In the genomic region with DNA sequence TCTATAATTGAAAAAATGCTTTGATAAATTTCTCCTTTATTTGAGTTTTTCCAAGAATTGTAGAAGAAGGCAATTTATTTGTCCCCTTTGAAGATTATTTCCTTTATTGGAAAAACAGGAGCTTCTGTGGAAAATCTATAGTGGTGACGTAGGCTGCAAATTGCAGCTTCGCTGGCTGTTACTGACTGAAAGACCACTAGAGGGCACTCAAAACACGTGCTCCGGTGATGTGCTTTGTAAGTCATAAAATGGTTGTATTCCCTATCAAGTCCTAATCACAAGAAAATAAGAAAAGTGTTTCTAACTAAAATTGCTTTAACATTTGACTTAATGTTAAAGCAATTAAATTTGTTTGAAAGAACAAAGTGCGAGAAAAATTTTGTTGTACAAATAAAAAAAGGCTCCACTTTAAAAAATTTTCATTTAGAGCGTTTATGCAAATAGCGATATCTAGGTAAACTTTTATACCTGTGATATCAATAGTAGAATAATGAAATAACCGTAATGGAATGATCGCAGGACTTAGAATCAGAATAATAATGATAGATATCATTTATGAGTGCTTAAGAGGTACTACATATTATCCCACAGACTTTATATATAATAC, we compare ENCODE assay signal across 8 cellular contexts.
DNase-seq lines count a peak whose midpoint lies in the region; ATAC-seq and TF ChIP-seq lines count a peak whose summit lies in the region.

No MANE protein-coding gene starts in this region.

- intact Hi-C loops in Calu3 (cut with micrococcal nuclease; ENCODE audit: unreplicated experiment): no loop called here
- intact Hi-C loops in psoas muscle (cut with DNase I): loop anchor here in 1 of 2 donors (5.0 kb wide), 1 partner anchor 38 kb away; no protein-coding TSS in a partner anchor

- no peaks in the 10 kb centered on the region for H3K9me3 Mint-ChIP-seq in Calu3 (ENCODE audit: low read depth, unreplicated experiment)
- H3K9me3 Mint-ChIP-seq in glutamatergic neuron (ENCODE audit: unreplicated experiment): peaks cover 1% of the 10 kb centered on the region

- H3K36me3 Mint-ChIP-seq in Calu3 (ENCODE audit: insufficient read depth, unreplicated experiment) (no peaks in the 10 kb centered on the region), glutamatergic neuron (ENCODE audit: unreplicated experiment) (no peaks in the 10 kb centered on the region)

- H3K27ac Mint-ChIP-seq in Calu3 (ENCODE audit: unreplicated experiment): no peak overlapping the region
- no peak overlapping the region for H3K27ac Mint-ChIP-seq in glutamatergic neuron (ENCODE audit: unreplicated experiment)

- no peaks in the 10 kb centered on the region for H3K27me3 ChIP-seq in psoas muscle (ENCODE audit: insufficient read depth in 3 of 3, low read length in 2 of 3)

- H3K27me3 Mint-ChIP-seq in Calu3 (ENCODE audit: unreplicated experiment): no peaks in the 10 kb centered on the region
- no peaks in the 10 kb centered on the region for H3K27me3 Mint-ChIP-seq in glutamatergic neuron (ENCODE audit: unreplicated experiment)

- no peak overlapping the region for H3K4me3 ChIP-seq in psoas muscle

- WGBS in psoas muscle, 3 donors: 46 to 51% (median 51%) methylated on average over 9 of the region's 9 CpGs

- peak; percentile 20 for DNase-seq in Calu3
- peak; percentile 66 for DNase-seq in NCI-H2171 treated with DMSO at 0.1 percent for 48 hours (lab: John Stamatoyannopoulos, UW)
- DNase-seq in activated CD4-positive, alpha-beta T cell treated with anti-CD3 and anti-CD28 coated beads, Interleukin-2, amount 50 U/mL, for 48 hours: peak; percentile 6 to 18
- DNase-seq in glutamatergic neuron: peak; percentile 40
- DNase-seq in psoas muscle: no peak
- no peak for DNase-seq in middle frontal gyrus (ENCODE audit: extremely low spot score, low spot score)

- H3K27ac ChIP-seq in psoas muscle: no peak overlapping the region

- no peaks in the 10 kb centered on the region for H3K36me3 ChIP-seq in psoas muscle (ENCODE audit: insufficient read depth in 1 of 2, low read depth in 1 of 2)

- no peaks in the 10 kb centered on the region for H3K9me3 ChIP-seq in psoas muscle

- CTCF ChIA-PET in Calu3 (lab: Charles Lee): interaction anchor here (1.0 to 1.1 kb wide), 2 partner anchors 38 to 148 kb away, joined by 3 read pairs; no protein-coding TSS in a partner anchor

- H3K4me3 Mint-ChIP-seq in Calu3 (ENCODE audit: low read depth, unreplicated experiment) (no peak overlapping the region), glutamatergic neuron (ENCODE audit: unreplicated experiment) (no peak overlapping the region)

- ATAC-seq in GM18907 (IDR thresholded peaks at IDR 0.05; ENCODE audit: unreplicated experiment) (peak; percentile 97), HG03064 (IDR thresholded peaks at IDR 0.05; ENCODE audit: low read depth, unreplicated experiment) (peak; percentile 94), psoas muscle (peak in 2 of 4 donors; percentile 48 to 67)

- H3K4me1 ChIP-seq in psoas muscle: no peaks in the 10 kb centered on the region

- BruUV-seq in Calu3 (replicated peaks; lab: Mats Ljungman, UMichigan): no TSS peak

- H3K4me1 Mint-ChIP-seq in Calu3 (ENCODE audit: low read depth, unreplicated experiment) (no peaks in the 10 kb centered on the region), glutamatergic neuron (ENCODE audit: low read depth, unreplicated experiment) (no peaks in the 10 kb centered on the region)

- TF ChIP-seq CTCF in Calu3 (IDR thresholded peaks at IDR 0.05; ENCODE audit: unreplicated experiment): no peak
- TF ChIP-seq CTCF in glutamatergic neuron (IDR thresholded peaks at IDR 0.05; ENCODE audit: partially characterized antibody, unreplicated experiment): peak; percentile 79
- peak; percentile 75 for TF ChIP-seq CTCF in psoas muscle (IDR thresholded peaks at IDR 0.05)

Comparison
In these comparisons a context has a peak if more than half of its experiments do, and no peak if none do; other contexts are left out.
1. DNase-seq: peak in Calu3 (single experiment), NCI-H2171 treated with DMSO at 0.1 percent for 48 hours (single experiment), activated CD4-positive, alpha-beta T cell treated with anti-CD3 and anti-CD28 coated beads, Interleukin-2, amount 50 U/mL, for 48 hours (2 of 2) and glutamatergic neuron (single experiment); none in psoas muscle (0 of 2) and middle frontal gyrus (single experiment).